ENCODE assay signal across 12 cellular contexts in genomic region chr3:138673641-138674040, GRCh38.
DNase-seq lines count a peak whose midpoint lies in the region; ATAC-seq, FAIRE-seq and TF ChIP-seq lines count a peak whose summit lies in the region.
"Had no signal": no experiment of that assay in that cellular context is flagged by ENCODE, and none has a peak within 500 bp of the region (broad histone marks: within the 10 kb centered on the region; RNA-seq: fewer than 3 reads in every experiment).

No MANE protein-coding gene starts in this region.

- no peak overlapping the region for H2AFZ ChIP-seq in keratinocyte (ENCODE audit: control insufficient read depth, low read length)

- H3K27ac ChIP-seq in keratinocyte (ENCODE audit: control insufficient read depth, insufficient read depth, low read length): peak overlapping the region; percentile 51
- H3K27ac ChIP-seq: prostate gland had no signal

- peaks cover 15% of the 10 kb centered on the region for H3K36me3 Mint-ChIP-seq in activated CD8-positive, alpha-beta T cell treated with anti-CD3 and anti-CD28 coated beads, Interleukin-2, amount 10 ng/mL, durations not matched to agents 7 days and 5 days (ENCODE audit: low read depth)

- no peak overlapping the region for H3K4me3 Mint-ChIP-seq in activated CD8-positive, alpha-beta T cell treated with anti-CD3 and anti-CD28 coated beads, Interleukin-2, amount 10 ng/mL, durations not matched to agents 7 days and 5 days
- H3K4me3 Mint-ChIP-seq: T-helper 1 cell treated with Interleukin-12 subunit alpha and Interleukin-12 subunit beta and Interleukin-4 antibody, amounts not matched to agents 30 μg/mL and 1 μg/mL, for 36 hours had no signal

- DNase-seq in Right ventricle myocardium inferior (ENCODE audit: missing footprints): no peak
- no peak for DNase-seq in cardiac septum (ENCODE audit: low spot score)
- peak; percentile 59 for DNase-seq in brain pericyte (ENCODE audit: low read depth, low spot score)
- no peak for DNase-seq in keratinocyte (ENCODE audit: low read depth, low spot score)
- no peak for DNase-seq in activated CD8-positive, alpha-beta T cell treated with anti-CD3 and anti-CD28 coated beads, Interleukin-2, amount 10 ng/mL, durations not matched to agents 7 days and 5 days
- DNase-seq in GM20000 (ENCODE audit: low spot score): no peak
- DNase-seq: BE2C had no signal

- H4K20me1 ChIP-seq in keratinocyte (ENCODE audit: control insufficient read depth, extremely low read depth, insufficient read depth, low read length): no peaks in the 10 kb centered on the region

- dilution Hi-C loops in keratinocyte (cut with MboI; ENCODE audit: extremely low pct_ligation_motif_present, low sequenced_read_pairs): no loop called here

- peaks cover 18% of the 10 kb centered on the region for H3K9me3 Mint-ChIP-seq in activated CD8-positive, alpha-beta T cell treated with anti-CD3 and anti-CD28 coated beads, Interleukin-2, amount 10 ng/mL, durations not matched to agents 7 days and 5 days (ENCODE audit: insufficient read depth)

- no peaks in the 10 kb centered on the region for H3K79me2 ChIP-seq in keratinocyte (ENCODE audit: control insufficient read depth, insufficient read depth, low read length)

- peaks cover 10% of the 10 kb centered on the region for H3K4me1 ChIP-seq in keratinocyte (ENCODE audit: control insufficient read depth, extremely low read depth, insufficient read depth, low read length)
- H3K4me1 ChIP-seq: BE2C, prostate gland had no signal

- CTCF ChIA-PET in activated CD8-positive, alpha-beta T cell treated with anti-CD3 and anti-CD28 coated beads, Interleukin-2, amount 10 ng/mL, durations not matched to agents 7 days and 5 days (lab: Charles Lee): interaction anchor here (1.0 kb wide), 1 partner anchor 10 kb away, joined by 3 read pairs; no protein-coding TSS in a partner anchor

- peaks cover 2 to 4% of the 10 kb centered on the region in 2 experiments for H3K36me3 ChIP-seq in keratinocyte (ENCODE audit: control insufficient read depth in 2 of 2, extremely low read depth in 1 of 2, insufficient read depth in 2 of 2, low read length in 2 of 2)
- H3K36me3 ChIP-seq: BE2C, prostate gland had no signal

- H3K4me2 ChIP-seq in keratinocyte (ENCODE audit: control insufficient read depth, extremely low read depth, insufficient read depth, low read depth, low read length): peak overlapping the region; percentile 6

- no peak overlapping the region for H3K4me3 ChIP-seq in keratinocyte (ENCODE audit: control insufficient read depth in 2 of 3, extremely low read depth in 1 of 3, insufficient read depth in 2 of 3, low read depth in 1 of 3, low read length in 3 of 3)
- H3K4me3 ChIP-seq: prostate gland had no signal

- peaks cover 6% of the 10 kb centered on the region for H3K9me3 ChIP-seq in keratinocyte (ENCODE audit: control insufficient read depth, low read depth, low read length)
- H3K9me3 ChIP-seq: BE2C, prostate gland had no signal

- no peaks in the 10 kb centered on the region for H3K27me3 ChIP-seq in keratinocyte (ENCODE audit: control insufficient read depth, extremely low read depth, insufficient read depth, low read length)
- H3K27me3 ChIP-seq: BE2C had no signal

- ATAC-seq in Right ventricle myocardium inferior (peak; percentile 34), HG03039 (IDR thresholded peaks at IDR 0.05; ENCODE audit: unreplicated experiment) (no peak), HG03095 (IDR thresholded peaks at IDR 0.05; ENCODE audit: unreplicated experiment) (no peak)
- no peak for ATAC-seq in activated CD8-positive, alpha-beta T cell treated with anti-CD3 and anti-CD28 coated beads, Interleukin-2, amount 10 ng/mL, durations not matched to agents 7 days and 5 days

- H3K27me3 Mint-ChIP-seq in activated CD8-positive, alpha-beta T cell treated with anti-CD3 and anti-CD28 coated beads, Interleukin-2, amount 10 ng/mL, durations not matched to agents 7 days and 5 days (ENCODE audit: low read depth): no peaks in the 10 kb centered on the region

- TF ChIP-seq CTCF in keratinocyte (optimal IDR thresholded peaks at IDR 0.05 in 1 of 3, IDR thresholded peaks at IDR 0.05 in 1 of 3, conservative IDR thresholded peaks at IDR 0.05 in 1 of 3; ENCODE audit: extremely low read depth in 1 of 3, insufficient read depth in 2 of 3, low read length in 3 of 3): no peak
- no peak for TF ChIP-seq CTCF in GM20000 (IDR thresholded peaks at IDR 0.05; ENCODE audit: extremely low read depth, missing control alignments)

- H3K9ac ChIP-seq in keratinocyte (ENCODE audit: control insufficient read depth, extremely low read depth, insufficient read depth, low read length): no peak overlapping the region

- FAIRE-seq in keratinocyte (lab: Jason Lieb, UNC): no peak
- FAIRE-seq: colon had no signal

- no peaks in the 10 kb centered on the region for H3K9me1 ChIP-seq in keratinocyte (ENCODE audit: control insufficient read depth, extremely low read depth, insufficient read depth, low read length)

- no peak overlapping the region for H3K27ac Mint-ChIP-seq in activated CD8-positive, alpha-beta T cell treated with anti-CD3 and anti-CD28 coated beads, Interleukin-2, amount 10 ng/mL, durations not matched to agents 7 days and 5 days
- H3K27ac Mint-ChIP-seq: T-helper 1 cell treated with Interleukin-12 subunit alpha and Interleukin-12 subunit beta and Interleukin-4 antibody, amounts not matched to agents 30 μg/mL and 1 μg/mL, for 36 hours had no signal

- POLR2A ChIA-PET in activated CD8-positive, alpha-beta T cell treated with anti-CD3 and anti-CD28 coated beads, Interleukin-2, amount 10 ng/mL, durations not matched to agents 7 days and 5 days (lab: Charles Lee): no interaction called here

- intact Hi-C loops in Right ventricle myocardium inferior (cut with DNase I): no loop called here
- intact Hi-C loops in cardiac septum (cut with DNase I): no loop called here

- no peaks in the 10 kb centered on the region for H3K4me1 Mint-ChIP-seq in activated CD8-positive, alpha-beta T cell treated with anti-CD3 and anti-CD28 coated beads, Interleukin-2, amount 10 ng/mL, durations not matched to agents 7 days and 5 days (ENCODE audit: low read depth)
